In the genomic region with DNA sequence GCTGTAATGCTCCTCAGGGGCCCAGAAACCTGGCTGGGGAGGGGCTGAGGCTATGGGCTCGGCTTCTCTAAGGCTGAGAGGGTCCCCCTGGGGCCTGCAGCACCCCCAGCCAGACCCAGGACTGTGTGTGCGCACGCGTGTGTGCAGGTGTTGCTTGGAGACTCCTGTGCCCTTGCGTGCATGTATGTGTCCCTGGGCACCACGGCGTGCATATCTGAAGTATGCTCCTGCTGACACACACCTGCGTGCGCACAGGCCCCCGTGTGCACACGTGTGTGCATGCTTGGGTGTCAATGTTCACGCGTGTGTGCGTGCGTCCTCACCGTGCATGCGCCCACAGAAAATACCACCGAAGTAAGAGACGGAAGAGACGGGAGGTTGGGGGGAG, we compare ENCODE assay signal across 13 cellular contexts. TPM values are rescaled to one million over a fixed set of nuclear protein-coding genes. Genes with fewer than 3 reads are reported as not detected.
DNase-seq lines count a peak whose midpoint lies in the region; ATAC-seq, FAIRE-seq and TF ChIP-seq lines count a peak whose summit lies in the region.
"Had no signal": no experiment of that assay in that cellular context is flagged by ENCODE, and none has a peak within 500 bp of the region (broad histone marks: within the 10 kb centered on the region; RNA-seq: fewer than 3 reads in every experiment).

No MANE protein-coding gene starts in this region.

- FAIRE-seq in A549 (lab: Jason Lieb, UNC): no peak
- FAIRE-seq: GM18507 had no signal

- no peaks in the 10 kb centered on the region for H3K36me3 ChIP-seq in ES-I3 (ENCODE audit: insufficient read depth, low read length)
- H3K36me3 ChIP-seq: HAP-1, SJCRH30 had no signal

- TF ChIP-seq EP300 in A549 (IDR thresholded peaks at IDR 0.05): no peak

- H3K27me3 Mint-ChIP-seq in activated naive CD8-positive, alpha-beta T cell treated with anti-CD3 and anti-CD28 coated beads for 36 hours: peaks cover 49% of the 10 kb centered on the region
- H3K27me3 Mint-ChIP-seq in naive B cell: peaks cover 34 to 91% (median 88%) of the 10 kb centered on the region in 3 donors

- peak overlapping the region; percentile 66; the same call in 1 of the 2 replicates for H3K9ac ChIP-seq in ES-I3 (ENCODE audit: low read depth, low read length)

- CTCF ChIA-PET in A549 (lab: Yijun Ruan, JAX): interaction anchor here (1.1 to 1.5 kb wide), 2 partner anchors 21 to 34 kb away, joined by 3 to 4 read pairs; no protein-coding TSS in a partner anchor

- peaks cover 7% of the 10 kb centered on the region for H3K4me1 Mint-ChIP-seq in activated naive CD8-positive, alpha-beta T cell treated with anti-CD3 and anti-CD28 coated beads for 36 hours
- peaks cover 4 to 14% (median 8%) of the 10 kb centered on the region in 3 donors for H3K4me1 Mint-ChIP-seq in naive B cell

- no peaks in the 10 kb centered on the region for H3K36me3 Mint-ChIP-seq in activated naive CD8-positive, alpha-beta T cell treated with anti-CD3 and anti-CD28 coated beads for 36 hours
- no peaks in the 10 kb centered on the region for H3K36me3 Mint-ChIP-seq in naive B cell

- 93% methylated on average over 15 of the region's 20 CpGs for WGBS in A549 (ENCODE audit: missing lambda C conversion rate)

- ATAC-seq in A549: no peak
- peak; percentile 52 to 58 for ATAC-seq in naive B cell (ENCODE audit: low read depth in 2 of 2)

- peaks cover 24% of the 10 kb centered on the region for H3K4me1 ChIP-seq in A549
- H3K4me1 ChIP-seq in ES-I3 (ENCODE audit: insufficient read depth, low read length): peaks cover 12% of the 10 kb centered on the region; the same call in 1 of the 2 replicates

- peak overlapping the region; percentile 43; the same call in 1 of the 3 replicates for H3K4me3 ChIP-seq in A549
- H3K4me3 ChIP-seq: HAP-1 had no signal

- TF ChIP-seq POLR2A in A549 (IDR thresholded peaks at IDR 0.05; ENCODE audit: low read length): no peak

- no peak for TF ChIP-seq CTCF in A549 (IDR thresholded peaks at IDR 0.05)

- H3K9me3 Mint-ChIP-seq in activated naive CD8-positive, alpha-beta T cell treated with anti-CD3 and anti-CD28 coated beads for 36 hours: no peaks in the 10 kb centered on the region
- no peaks in the 10 kb centered on the region for H3K9me3 Mint-ChIP-seq in naive B cell

- POLR2A ChIA-PET in A549 (lab: Yijun Ruan, JAX): no interaction called here

- H3K4me3 Mint-ChIP-seq in activated naive CD8-positive, alpha-beta T cell treated with anti-CD3 and anti-CD28 coated beads for 36 hours: peak overlapping the region; percentile 81
- peak overlapping the region in 6 of 8 donors; percentile 49 to 76 (median 65) for H3K4me3 Mint-ChIP-seq in naive B cell

- TF ChIP-seq RAD21 in A549 (conservative IDR thresholded peaks at IDR 0.05 in 1 of 2, IDR thresholded peaks at IDR 0.05 in 1 of 2): no peak

- H3K27ac Mint-ChIP-seq in activated naive CD8-positive, alpha-beta T cell treated with anti-CD3 and anti-CD28 coated beads for 36 hours: peak overlapping the region; percentile 81
- peak overlapping the region in 5 of 6 donors; percentile 66 to 98 (median 86) for H3K27ac Mint-ChIP-seq in naive B cell

- peak overlapping the region; percentile 97 for H3K4me2 ChIP-seq in A549

- peak overlapping the region; percentile 58 to 85; a peak in 5 of 6 replicates for H3K27ac ChIP-seq in A549
- H3K27ac ChIP-seq: SJCRH30 had no signal

- no peaks in the 10 kb centered on the region for H3K9me3 ChIP-seq in A549
- no peaks in the 10 kb centered on the region; the same call in 1 of the 2 replicates for H3K9me3 ChIP-seq in ES-I3 (ENCODE audit: control insufficient read depth, insufficient read depth, low read length)
- H3K9me3 ChIP-seq: HAP-1, SJCRH30 had no signal

- DNase-seq in A549 (ENCODE audit: low read depth in 1 of 2, low spot score in 1 of 2) (no peak), naive B cell (peak; percentile 27), NCI-H1092 (lab: John Stamatoyannopoulos, UW) (no peak), COR-L47 (lab: John Stamatoyannopoulos, UW) (no peak), NCI-H446 treated with DMSO at 0.1 percent for 48 hours (lab: John Stamatoyannopoulos, UW) (no peak)
- DNase-seq in activated naive CD8-positive, alpha-beta T cell treated with anti-CD3 and anti-CD28 coated beads for 36 hours: no peak
- DNase-seq in stimulated activated CD8-positive, alpha-beta memory T cell treated with anti-CD3 and anti-CD28 coated beads, Interleukin-4, amount 100 ng/mL, for 48 hours: no peak

TF ChIP-seq in A549, 52 proteins besides CTCF, POLR2A, EP300 and RAD21 (continues in another document):
- TF ChIP-seq HOXA7 (CRISPR knock-in tag; IDR thresholded peaks at IDR 0.05): no peak
- TF ChIP-seq FOSB (CRISPR knock-in tag; IDR thresholded peaks at IDR 0.05): no peak
- no peak for TF ChIP-seq JUN (IDR thresholded peaks at IDR 0.05)
- no peak for TF ChIP-seq KDM1A (IDR thresholded peaks at IDR 0.05; ENCODE audit: low read depth)
- TF ChIP-seq RFX5 (IDR thresholded peaks at IDR 0.05): no peak
- no peak for TF ChIP-seq SMC3 (IDR thresholded peaks at IDR 0.05)
- TF ChIP-seq RARB (CRISPR knock-in tag; IDR thresholded peaks at IDR 0.05): no peak
- TF ChIP-seq CHD2 (IDR thresholded peaks at IDR 0.05; ENCODE audit: low read length, partially characterized antibody): no peak
- no peak for TF ChIP-seq PBX3 (IDR thresholded peaks at IDR 0.05)
- no peak for TF ChIP-seq POLR2AphosphoS2 (conservative IDR thresholded peaks at IDR 0.05; ENCODE audit: low read length)
- no peak for TF ChIP-seq JUNB (IDR thresholded peaks at IDR 0.05)
- no peak for TF ChIP-seq MAFK (IDR thresholded peaks at IDR 0.05; ENCODE audit: partially characterized antibody)
- TF ChIP-seq NFE2L2 (conservative IDR thresholded peaks at IDR 0.05; ENCODE audit: low read length): no peak
- TF ChIP-seq, protein P1, sequence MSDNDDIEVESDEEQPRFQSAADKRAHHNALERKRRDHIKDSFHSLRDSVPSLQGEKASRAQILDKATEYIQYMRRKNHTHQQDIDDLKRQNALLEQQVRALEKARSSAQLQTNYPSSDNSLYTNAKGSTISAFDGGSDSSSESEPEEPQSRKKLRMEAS (IDR thresholded peaks at IDR 0.05): no peak
- TF ChIP-seq TFCP2L1 (CRISPR knock-in tag; IDR thresholded peaks at IDR 0.05): no peak
- no peak for TF ChIP-seq HOXB13 (CRISPR knock-in tag; IDR thresholded peaks at IDR 0.05; ENCODE audit: low read depth)
- no peak for TF ChIP-seq MYC (IDR thresholded peaks at IDR 0.05; ENCODE audit: borderline replicate concordance, low read length)

RNA-seq across cellular contexts. Expression of gene ECEL1, which starts 14.9 kb away (rescaled TPM):
- polyA plus RNA-seq in A549 (2011; rRNA removed) (0.18 and 0.29 TPM in 2 replicates), A549 (2017; fragmentation: RNase III; extraction: RNeasy Plus Mini Kit Qiagen cat#74134 plus additional on column Dnase treatment) (0.10 to 0.13 TPM (median 0.12 TPM) in 3 replicates), naive B cell (ENCODE audit: low read depth in 6 of 6) (not detected)
- 0.12 and 0.34 TPM in 2 replicates for polyA plus RNA-seq in A549 (2012; cell fraction: cytosol; rRNA removed)
- polyA plus RNA-seq in A549 (2012; cell fraction: nucleus; rRNA removed): 0.65 TPM in 2 replicates
- 0.34 and 0.58 TPM in 2 replicates for polyA minus RNA-seq in A549 (2011; rRNA and poly(A)+ RNA removed)
- under 1 TPM; 0.12 to 0.14 TPM for total RNA-seq in activated naive CD8-positive, alpha-beta T cell treated with anti-CD3 and anti-CD28 coated beads for 36 hours
- total RNA-seq: SJCRH30 had no signal

RNA-seq across cellular contexts. Expression of gene PRSS56, which starts 17.7 kb away (rescaled TPM):
- polyA plus RNA-seq in A549 (2011; rRNA removed) (not detected in 2 replicates), A549 (2017; fragmentation: RNase III; extraction: RNeasy Plus Mini Kit Qiagen cat#74134 plus additional on column Dnase treatment) (0.07 TPM in 1 of 3 replicates, not detected in the others), naive B cell (ENCODE audit: low read depth in 6 of 6) (not detected)
- polyA plus RNA-seq in A549 (2012; cell fraction: cytosol; rRNA removed): 0.03 and 0.14 TPM in 2 replicates
- polyA plus RNA-seq in A549 (2012; cell fraction: nucleus; rRNA removed): 0.12 and 0.28 TPM in 2 replicates
- polyA minus RNA-seq in A549 (2011; rRNA and poly(A)+ RNA removed): not detected in 2 replicates
- total RNA-seq in activated naive CD8-positive, alpha-beta T cell treated with anti-CD3 and anti-CD28 coated beads for 36 hours: not detected
- total RNA-seq: kidney epithelial cell, sciatic nerve had no signal

RNA-seq across cellular contexts. Expression of gene CHRND, which starts 23.5 kb away (rescaled TPM):
- polyA plus RNA-seq in A549 (2011; rRNA removed) (not detected in 2 replicates), A549 (2017; fragmentation: RNase III; extraction: RNeasy Plus Mini Kit Qiagen cat#74134 plus additional on column Dnase treatment) (not detected in 3 replicates), naive B cell (ENCODE audit: low read depth in 6 of 6) (not detected)
- not detected in 2 replicates for polyA plus RNA-seq in A549 (2012; cell fraction: cytosol; rRNA removed)
- not detected in 2 replicates for polyA plus RNA-seq in A549 (2012; cell fraction: nucleus; rRNA removed)
- not detected in 2 replicates for polyA minus RNA-seq in A549 (2011; rRNA and poly(A)+ RNA removed)
- not detected for total RNA-seq in activated naive CD8-positive, alpha-beta T cell treated with anti-CD3 and anti-CD28 coated beads for 36 hours
- total RNA-seq: kidney epithelial cell, sciatic nerve had no signal

RNA-seq across cellular contexts. Expression of gene CHRNG, which starts 37.0 kb away (rescaled TPM):
- polyA plus RNA-seq in A549 (2011; rRNA removed) (not detected in 2 replicates), A549 (2017; fragmentation: RNase III; extraction: RNeasy Plus Mini Kit Qiagen cat#74134 plus additional on column Dnase treatment) (not detected in 3 replicates), naive B cell (ENCODE audit: low read depth in 6 of 6) (not detected)
- polyA plus RNA-seq in A549 (2012; cell fraction: cytosol; rRNA removed): not detected in 2 replicates
- not detected in 2 replicates for polyA plus RNA-seq in A549 (2012; cell fraction: nucleus; rRNA removed)
- polyA minus RNA-seq in A549 (2011; rRNA and poly(A)+ RNA removed): not detected in 2 replicates
- not detected for total RNA-seq in activated naive CD8-positive, alpha-beta T cell treated with anti-CD3 and anti-CD28 coated beads for 36 hours
- total RNA-seq: kidney epithelial cell, sciatic nerve had no signal

RNA-seq across cellular contexts. Expression of gene ALPI, which starts 46.6 kb away (rescaled TPM):
- polyA plus RNA-seq in A549 (2011; rRNA removed): 0.05 and 0.11 TPM in 2 replicates
- polyA plus RNA-seq in A549 (2012; cell fraction: cytosol; rRNA removed): 0.03 and 0.04 TPM in 2 replicates
- polyA plus RNA-seq in A549 (2012; cell fraction: nucleus; rRNA removed): 0.02 TPM in 2 replicates
- not detected in 3 replicates for polyA plus RNA-seq in A549 (2017; fragmentation: RNase III; extraction: RNeasy Plus Mini Kit Qiagen cat#74134 plus additional on column Dnase treatment)
- polyA minus RNA-seq in A549 (2011; rRNA and poly(A)+ RNA removed): 0.24 and 0.29 TPM in 2 replicates
- not detected for total RNA-seq in activated naive CD8-positive, alpha-beta T cell treated with anti-CD3 and anti-CD28 coated beads for 36 hours
- not detected for polyA plus RNA-seq in naive B cell (ENCODE audit: low read depth in 6 of 6)
- total RNA-seq: kidney epithelial cell, sciatic nerve, SJCRH30 had no signal

Comparison
In these comparisons a context has a peak if more than half of its experiments do, and no peak if none do; other contexts are left out.
1. ATAC-seq: peak in naive B cell (2 of 2); none in A549 (0 of 2).